In genomic region chr15:41474436-41474835, GRCh38 we compare ENCODE assay signal across 23 cellular contexts. TPM values are rescaled to one million over a fixed set of nuclear protein-coding genes. Genes with fewer than 3 reads are reported as not detected.
"Had no signal": no experiment of that assay in that cellular context is flagged by ENCODE, and none has a peak within 500 bp of the region (broad histone marks: within the 10 kb centered on the region; RNA-seq: fewer than 3 reads in every experiment).

No MANE protein-coding gene starts in this region.

- H3K9me3 Mint-ChIP-seq: activated naive CD4-positive, alpha-beta T cell treated with anti-CD3 and anti-CD28 coated beads, Interleukin-2, amount 50 U/mL, for 24 hours; memory B cell; naive thymus-derived CD8-positive, alpha-beta T cell; neural progenitor cell; T-cell; T-helper 2 cell treated with Interferon-gamma antibody and Interleukin-4, amounts not matched to agents 5 μg/mL and 100 μg/mL, for 36 hours had no signal

- H3K4me1 ChIP-seq: body of pancreas, esophagus muscularis mucosa, neural progenitor cell, sigmoid colon, suprapubic skin, vagina had no signal

- H3K27me3 Mint-ChIP-seq: activated naive CD4-positive, alpha-beta T cell treated with anti-CD3 and anti-CD28 coated beads, Interleukin-2, amount 50 U/mL, for 24 hours; memory B cell; naive thymus-derived CD8-positive, alpha-beta T cell; T-cell had no signal

- H3K4me3 ChIP-seq: body of pancreas, esophagus muscularis mucosa, neural progenitor cell, sigmoid colon, suprapubic skin, vagina had no signal

- H3K27ac ChIP-seq: body of pancreas, esophagus muscularis mucosa, neural progenitor cell, sigmoid colon, suprapubic skin, vagina, WERI-Rb-1 had no signal

- H3K4me3 Mint-ChIP-seq: activated naive CD4-positive, alpha-beta T cell treated with anti-CD3 and anti-CD28 coated beads, Interleukin-2, amount 50 U/mL, for 24 hours; memory B cell; naive thymus-derived CD8-positive, alpha-beta T cell; neural progenitor cell; T-cell; T-helper 2 cell treated with Interferon-gamma antibody and Interleukin-4, amounts not matched to agents 5 μg/mL and 100 μg/mL, for 36 hours had no signal

- H3K27me3 ChIP-seq: body of pancreas, esophagus muscularis mucosa, neural progenitor cell, sigmoid colon, suprapubic skin, vagina had no signal

- H3K27ac Mint-ChIP-seq: activated naive CD4-positive, alpha-beta T cell treated with anti-CD3 and anti-CD28 coated beads, Interleukin-2, amount 50 U/mL, for 24 hours; memory B cell; naive thymus-derived CD8-positive, alpha-beta T cell; neural progenitor cell; T-cell; T-helper 2 cell treated with Interferon-gamma antibody and Interleukin-4, amounts not matched to agents 5 μg/mL and 100 μg/mL, for 36 hours had no signal

- H3K4me1 Mint-ChIP-seq: activated naive CD4-positive, alpha-beta T cell treated with anti-CD3 and anti-CD28 coated beads, Interleukin-2, amount 50 U/mL, for 24 hours; memory B cell; neural progenitor cell; T-cell had no signal

- ATAC-seq: body of pancreas; naive thymus-derived CD8-positive, alpha-beta T cell; T-cell had no signal

- DNase-seq: activated CD4-positive, alpha-beta T cell treated with anti-CD3 and anti-CD28 coated beads for 1 hour; activated gamma-delta T cell treated with Interleukin-2 at 50 U/mL for 16 hours; activated T-cell treated with anti-CD3 and anti-CD28 coated beads, Interleukin-2, amount 50 U/mL, for 1 hour; anterior cingulate cortex; body of pancreas; caudate nucleus; hippocampal formation; kidney glomerular epithelial cell; naive thymus-derived CD8-positive, alpha-beta T cell; sigmoid colon; stimulated activated CD4-positive, alpha-beta T cell treated with anti-CD3 and anti-CD28 coated beads, Interleukin-4, amount 100 ng/mL, for 1 hour; stimulated activated naive CD4-positive, alpha-beta T cell treated with Interleukin-2 at 50 U/mL for 16 hours; T-cell; trophoblast cell; WERI-Rb-1 had no signal

- H3K9me3 ChIP-seq: body of pancreas, esophagus muscularis mucosa, sigmoid colon, suprapubic skin, vagina had no signal

RNA-seq across cellular contexts. Expression of gene ITPKA, which starts 19.2 kb away (rescaled TPM):
- total RNA-seq: naive thymus-derived CD8-positive, alpha-beta T cell; vagina had no signal
- polyA plus RNA-seq: naive thymus-derived CD8-positive, alpha-beta T cell had no signal

RNA-seq across cellular contexts. Expression of gene LTK, which starts 39.2 kb away (rescaled TPM):
- total RNA-seq: body of pancreas, frontal cortex had no signal
- polyA plus RNA-seq: naive thymus-derived CD8-positive, alpha-beta T cell had no signal
